Comparison of ENCODE assay signal across 1 cellular context in the genomic region with DNA sequence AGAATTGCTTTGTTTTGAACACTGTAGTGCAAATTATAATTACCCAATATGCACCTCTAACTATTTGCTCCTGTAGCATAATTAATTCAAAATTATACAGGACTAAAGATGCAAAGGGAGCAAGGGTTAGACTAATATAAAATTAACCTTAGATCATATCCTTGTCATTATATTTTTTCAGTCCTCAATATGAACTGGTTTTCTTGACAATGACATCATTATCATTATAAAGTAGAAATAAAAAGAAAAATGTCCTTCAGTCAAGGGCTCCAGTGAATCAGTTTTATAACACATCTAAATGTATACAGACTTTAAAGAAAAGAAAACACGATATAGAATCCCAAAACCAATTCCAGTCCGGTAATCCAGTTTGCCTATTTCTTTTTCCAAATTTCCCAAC.
TF ChIP-seq lines count a peak whose summit lies in the region.

No MANE protein-coding gene starts in this region.

TF ChIP-seq in WTC11, 78 proteins besides CTCF, POLR2A, EP300 and RAD21 (continued from another document):
- TF ChIP-seq TP53 (CRISPR knock-in tag; IDR thresholded peaks at IDR 0.05), result no peak
- TF ChIP-seq ZNF423 (CRISPR knock-in tag; IDR thresholded peaks at IDR 0.05), result no peak
- TF ChIP-seq, protein P1, sequence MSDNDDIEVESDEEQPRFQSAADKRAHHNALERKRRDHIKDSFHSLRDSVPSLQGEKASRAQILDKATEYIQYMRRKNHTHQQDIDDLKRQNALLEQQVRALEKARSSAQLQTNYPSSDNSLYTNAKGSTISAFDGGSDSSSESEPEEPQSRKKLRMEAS (CRISPR knock-in tag; IDR thresholded peaks at IDR 0.05), result no peak
- TF ChIP-seq, protein P2, sequence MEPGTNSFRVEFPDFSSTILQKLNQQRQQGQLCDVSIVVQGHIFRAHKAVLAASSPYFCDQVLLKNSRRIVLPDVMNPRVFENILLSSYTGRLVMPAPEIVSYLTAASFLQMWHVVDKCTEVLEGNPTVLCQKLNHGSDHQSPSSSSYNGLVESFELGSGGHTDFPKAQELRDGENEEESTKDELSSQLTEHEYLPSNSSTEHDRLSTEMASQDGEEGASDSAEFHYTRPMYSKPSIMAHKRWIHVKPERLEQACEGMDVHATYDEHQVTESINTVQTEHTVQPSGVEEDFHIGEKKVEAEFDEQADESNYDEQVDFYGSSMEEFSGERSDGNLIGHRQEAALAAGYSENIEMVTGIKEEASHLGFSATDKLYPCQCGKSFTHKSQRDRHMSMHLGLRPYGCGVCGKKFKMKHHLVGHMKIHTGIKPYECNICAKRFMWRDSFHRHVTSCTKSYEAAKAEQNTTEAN (CRISPR knock-in tag; IDR thresholded peaks at IDR 0.05), result no peak
- no peak for TF ChIP-seq ELF4 (CRISPR knock-in tag; IDR thresholded peaks at IDR 0.05; ENCODE audit: low read depth)
- no peak for TF ChIP-seq GRHL2 (CRISPR knock-in tag; IDR thresholded peaks at IDR 0.05; ENCODE audit: insufficient replicate concordance, severe bottlenecking)
- TF ChIP-seq SMAD4 (CRISPR knock-in tag; IDR thresholded peaks at IDR 0.05), result no peak
- no peak for TF ChIP-seq CREM (CRISPR knock-in tag; IDR thresholded peaks at IDR 0.05)
- no peak for TF ChIP-seq OVOL2 (CRISPR knock-in tag; IDR thresholded peaks at IDR 0.05; ENCODE audit: borderline replicate concordance)
